Comparison of ENCODE assay signal across 17 cellular contexts in the genomic region with DNA sequence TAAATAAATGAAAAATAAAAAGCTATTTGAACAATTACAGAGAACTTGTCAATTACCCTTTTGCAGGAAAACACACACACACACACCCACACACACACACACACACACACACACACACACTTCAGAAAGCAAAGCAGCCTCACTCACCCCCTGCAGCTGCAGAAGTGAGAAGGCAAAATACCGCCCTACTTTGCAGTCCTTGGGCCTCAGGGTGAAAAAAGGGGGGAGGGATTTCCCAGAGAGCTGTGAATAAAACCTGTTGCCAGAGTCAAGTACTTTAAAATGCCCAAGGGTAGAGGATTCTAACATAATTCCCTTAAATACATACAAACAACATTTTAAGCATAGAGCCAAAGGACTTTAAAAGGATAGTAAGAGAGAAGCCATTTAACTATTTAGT.
DNase-seq lines count a peak whose midpoint lies in the region; TF ChIP-seq lines count a peak whose summit lies in the region.
"Had no signal": no experiment of that assay in that cellular context is flagged by ENCODE, and none has a peak within 500 bp of the region (broad histone marks: within the 10 kb centered on the region; RNA-seq: fewer than 3 reads in every experiment).

No MANE protein-coding gene starts in this region.

- H3K27ac Mint-ChIP-seq in H9 (peak overlapping the region in 1 of 3 experiments; percentile 70; a peak in 2 of 7 replicates), neural crest cell (ENCODE audit: unreplicated experiment) (peak overlapping the region; percentile 75)
- no peak overlapping the region for H3K27ac Mint-ChIP-seq in CD4-positive, alpha-beta memory T cell

- no peak overlapping the region for H3K14ac ChIP-seq in H9 (ENCODE audit: insufficient read depth, low read length)

- H3K36me3 ChIP-seq in SK-N-MC (ENCODE audit: insufficient read depth, low read length) (no peaks in the 10 kb centered on the region), iPS DF 6.9 (ENCODE audit: control insufficient read depth, insufficient read depth, low read length) (no peaks in the 10 kb centered on the region), right atrium auricular region (no peaks in the 10 kb centered on the region)
- H3K36me3 ChIP-seq in CD4-positive, alpha-beta memory T cell (ENCODE audit: insufficient read depth, low read length), result no peaks in the 10 kb centered on the region
- H3K36me3 ChIP-seq: HAP-1 had no signal

- H3K23ac ChIP-seq in H9 (ENCODE audit: insufficient read length, low read depth, low read length), result no peak overlapping the region

- no peak overlapping the region for H2BK120ac ChIP-seq in H9 (ENCODE audit: low read depth, low read length, poor library complexity, severe bottlenecking)

- H2AFZ ChIP-seq in H9 (ENCODE audit: low read length), result no peak overlapping the region

- no peak overlapping the region for H4K8ac ChIP-seq in H9 (replicated peaks; ENCODE audit: insufficient read length, low read depth, low read length)

- no CpG with 5 or more reads among the region's 1 CpG for WGBS in H9 (ENCODE audit: extremely low coverage, insufficient read length, low lambda C conversion rate)
- no CpG with 5 or more reads among the region's 1 CpG for WGBS in iPS DF 6.9 (ENCODE audit: insufficient coverage, insufficient read length)

- H3K36me3 Mint-ChIP-seq in H9 (ENCODE audit: insufficient read depth in 1 of 3, low read depth in 3 of 3) (no peaks in the 10 kb centered on the region), neural crest cell (ENCODE audit: low read depth) (no peaks in the 10 kb centered on the region)
- H3K36me3 Mint-ChIP-seq in CD4-positive, alpha-beta memory T cell, result no peaks in the 10 kb centered on the region

- no peaks in the 10 kb centered on the region for H3K23me2 ChIP-seq in H9 (ENCODE audit: insufficient read length, low read depth, low read length, poor library complexity, severe bottlenecking)

- H3K4me1 Mint-ChIP-seq in H9 (peaks cover 9 to 17% of the 10 kb centered on the region in 2 experiments), neural crest cell (peaks cover 26% of the 10 kb centered on the region)
- H3K4me1 Mint-ChIP-seq in CD4-positive, alpha-beta memory T cell, result no peaks in the 10 kb centered on the region

- no peak overlapping the region for H3K4me2 ChIP-seq in H9 (ENCODE audit: insufficient read depth, insufficient read length, low read length)
- H3K4me2 ChIP-seq: SK-N-SH had no signal

- DNase-seq in H9 (peak; percentile 47), SK-N-MC (ENCODE audit: low read depth, low spot score) (peak; percentile 34), iPS DF 6.9 (ENCODE audit: low read depth, low spot score) (peak; percentile 18), neural crest cell (ENCODE audit: low read depth, low spot score) (peak; percentile 5), NCI-H2171 treated with DMSO at 0.1 percent for 48 hours (lab: John Stamatoyannopoulos, UW) (no peak), T-helper 2 cell (no peak), right atrium auricular region (ENCODE audit: low spot score) (no peak)
- DNase-seq in CD4-positive, alpha-beta memory T cell, result no peak
- DNase-seq: COR-L47, NCI-H1105 treated with DMSO at 0.1 percent for 48 hours, NCI-H1694 treated with DMSO at 0.1 percent for 48 hours, NCI-H2107, NCI-H446, SK-N-SH had no signal

- no peak overlapping the region for H2BK12ac ChIP-seq in H9 (ENCODE audit: insufficient read length, low read depth, low read length)

- H3K27ac ChIP-seq in H9 (ENCODE audit: insufficient read length, low read depth, low read length) (no peak overlapping the region), SK-N-MC (no peak overlapping the region), iPS DF 6.9 (ENCODE audit: low read length) (no peak overlapping the region), right atrium auricular region (no peak overlapping the region)
- H3K27ac ChIP-seq in CD4-positive, alpha-beta memory T cell (ENCODE audit: low read depth, low read length), result no peak overlapping the region
- H3K27ac ChIP-seq: C4-2B, HL-60 had no signal

- H3K27me3 ChIP-seq in H9 (ENCODE audit: insufficient read depth, low read length) (no peaks in the 10 kb centered on the region), iPS DF 6.9 (ENCODE audit: control insufficient read depth, insufficient read depth, low read length) (no peaks in the 10 kb centered on the region), right atrium auricular region (no peaks in the 10 kb centered on the region)
- no peaks in the 10 kb centered on the region for H3K27me3 ChIP-seq in CD4-positive, alpha-beta memory T cell (ENCODE audit: insufficient read depth, low read length)

- CTCF ChIA-PET in CD4-positive, alpha-beta memory T cell (lab: Charles Lee; ENCODE audit: partially characterized antibody), result no interaction called here

- no peak overlapping the region for H3K56ac ChIP-seq in H9 (ENCODE audit: insufficient read length, low read depth, low read length)

- POLR2A ChIA-PET in CD4-positive, alpha-beta memory T cell (lab: Charles Lee; ENCODE audit: partially characterized antibody), result no interaction called here

- H3K79me1 ChIP-seq in H9 (ENCODE audit: insufficient read depth, low read depth, low read length, poor library complexity, severe bottlenecking), result no peaks in the 10 kb centered on the region

- no peak overlapping the region for H2BK15ac ChIP-seq in H9 (ENCODE audit: low read depth, low read length)

- H4K91ac ChIP-seq in H9 (ENCODE audit: insufficient read length, low read depth, low read length), result no peak overlapping the region

- H3T11ph ChIP-seq in H9 (ENCODE audit: low read length), result no peak overlapping the region

- H3K9ac ChIP-seq in H9 (ENCODE audit: extremely low read depth, insufficient read length, low read length) (no peak overlapping the region), SK-N-MC (ENCODE audit: insufficient read length) (no peak overlapping the region)
- H3K9ac ChIP-seq: SK-N-SH had no signal

- H3K79me2 ChIP-seq in H9 (ENCODE audit: insufficient read depth, low read length), result no peaks in the 10 kb centered on the region

- H3K4me3 ChIP-seq in SK-N-MC, result no peak overlapping the region
- no peak overlapping the region for H3K4me3 ChIP-seq in iPS DF 6.9 (ENCODE audit: low read length)
- H3K4me3 ChIP-seq in right atrium auricular region, result no peak overlapping the region
- H3K4me3 ChIP-seq in CD4-positive, alpha-beta memory T cell (ENCODE audit: low read length in 2 of 2), result no peak overlapping the region
- H3K4me3 ChIP-seq: HAP-1 had no signal

- H2AK5ac ChIP-seq in H9 (ENCODE audit: insufficient read length, low read length), result no peak overlapping the region

- H2BK5ac ChIP-seq in H9 (ENCODE audit: insufficient read length, low read length), result no peak overlapping the region

- no peak overlapping the region for H3K18ac ChIP-seq in H9 (ENCODE audit: insufficient read length, low read depth, low read length)

- H3K4me3 Mint-ChIP-seq in H9, result no peak overlapping the region
- H3K4me3 Mint-ChIP-seq in neural crest cell, result no peak overlapping the region
- no peak overlapping the region for H3K4me3 Mint-ChIP-seq in CD4-positive, alpha-beta memory T cell

- H3K4me1 ChIP-seq in H9 (ENCODE audit: insufficient read depth, low read length) (no peaks in the 10 kb centered on the region; the same call in 1 of the 2 replicates), iPS DF 6.9 (ENCODE audit: control insufficient read depth, insufficient read depth, low read length) (no peaks in the 10 kb centered on the region), right atrium auricular region (no peaks in the 10 kb centered on the region)
- no peaks in the 10 kb centered on the region for H3K4me1 ChIP-seq in CD4-positive, alpha-beta memory T cell (ENCODE audit: insufficient read depth, low read length)
- H3K4me1 ChIP-seq: HAP-1 had no signal

- H3K9me3 Mint-ChIP-seq in H9 (no peaks in the 10 kb centered on the region), neural crest cell (no peaks in the 10 kb centered on the region)
- peaks cover 0 to 13% (median 4%) of the 10 kb centered on the region in 8 donors for H3K9me3 Mint-ChIP-seq in CD4-positive, alpha-beta memory T cell

- H3K4ac ChIP-seq in H9 (ENCODE audit: low read depth, low read length), result no peak overlapping the region

- no peak overlapping the region for H2BK20ac ChIP-seq in H9 (ENCODE audit: low read depth, low read length, poor library complexity, severe bottlenecking)

- no peaks in the 10 kb centered on the region for H4K20me1 ChIP-seq in H9 (ENCODE audit: control insufficient read depth, insufficient read depth, insufficient read length)

- no peaks in the 10 kb centered on the region for H3K27me3 Mint-ChIP-seq in H9 (ENCODE audit: low read depth)
- H3K27me3 Mint-ChIP-seq in neural crest cell (ENCODE audit: low read depth), result no peaks in the 10 kb centered on the region
- no peaks in the 10 kb centered on the region for H3K27me3 Mint-ChIP-seq in CD4-positive, alpha-beta memory T cell

- intact Hi-C loops in CD4-positive, alpha-beta memory T cell (cut with micrococcal nuclease), result no loop called here

- TF ChIP-seq CTCF in H9 (conservative IDR thresholded peaks at IDR 0.05) (no peak), neural crest cell (conservative IDR thresholded peaks at IDR 0.05) (no peak), right atrium auricular region (IDR thresholded peaks at IDR 0.05) (no peak)

- H3K9me3 ChIP-seq in H9 (ENCODE audit: control insufficient read depth, low read depth, low read length), result no peaks in the 10 kb centered on the region
- H3K9me3 ChIP-seq in SK-N-MC (ENCODE audit: low read depth, low read length), result no peaks in the 10 kb centered on the region
- H3K9me3 ChIP-seq in iPS DF 6.9 (ENCODE audit: control insufficient read depth, insufficient read depth, low read length), result no peaks in the 10 kb centered on the region
- no peaks in the 10 kb centered on the region for H3K9me3 ChIP-seq in right atrium auricular region
- no peaks in the 10 kb centered on the region for H3K9me3 ChIP-seq in CD4-positive, alpha-beta memory T cell (ENCODE audit: control insufficient read depth in 1 of 2, low read length in 2 of 2)
- H3K9me3 ChIP-seq: HAP-1, SK-N-SH had no signal

- no peak overlapping the region for H4K5ac ChIP-seq in H9 (ENCODE audit: insufficient read length, low read depth, low read length)

Comparison
In these comparisons a context has a peak if more than half of its experiments do, and no peak if none do; other contexts are left out.
1. DNase-seq: peak in H9 (single experiment), SK-N-MC (single experiment), iPS DF 6.9 (single experiment) and neural crest cell (single experiment); none in NCI-H2171 treated with DMSO at 0.1 percent for 48 hours (single experiment), T-helper 2 cell (0 of 5), right atrium auricular region (single experiment) and CD4-positive, alpha-beta memory T cell (0 of 5).